Comparison of ENCODE assay signal across 1 cellular context in the genomic region with DNA sequence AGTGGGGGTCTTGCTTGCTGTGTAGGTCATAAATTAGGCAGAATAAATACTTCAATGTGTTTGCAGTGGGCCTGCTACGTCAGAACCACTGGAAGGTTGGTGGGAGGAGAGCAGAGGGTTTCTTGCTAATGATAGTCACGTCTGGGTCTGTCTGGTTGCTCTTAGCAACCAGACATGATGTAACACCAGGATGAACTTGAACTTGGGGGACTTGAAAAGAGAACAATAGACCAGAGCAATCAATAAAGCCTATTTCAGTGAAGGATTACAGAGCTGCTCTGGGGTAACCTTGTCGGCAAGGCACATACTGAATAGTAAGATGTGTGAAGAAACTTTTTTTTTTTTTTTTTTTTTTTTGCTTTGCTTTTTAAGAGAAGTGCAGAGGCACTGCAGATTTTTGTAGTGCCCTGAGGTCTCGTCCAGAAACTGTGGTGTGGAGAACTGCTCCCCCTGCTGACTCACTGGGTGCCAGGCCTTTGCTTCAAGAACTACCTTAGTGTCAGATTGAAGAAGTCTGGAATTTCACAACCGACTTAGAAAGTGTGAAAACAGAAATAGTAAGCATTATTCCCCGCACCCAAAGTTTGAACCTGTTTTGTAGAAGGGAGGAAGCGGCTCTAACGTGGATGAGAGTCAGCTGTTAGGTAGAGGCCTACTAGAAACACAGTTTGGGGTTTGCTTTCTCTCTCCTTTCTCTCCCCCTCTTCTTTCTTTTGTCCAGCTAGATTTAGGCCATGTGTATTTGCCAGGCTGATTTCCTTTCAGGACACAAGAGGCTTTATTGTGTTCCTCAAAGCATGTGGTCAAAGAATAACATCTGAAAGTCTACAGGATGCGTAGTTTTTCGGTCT.
A peak's percentile ranks its signal among the peaks of the same experiment; 100 is the strongest.
TF ChIP-seq lines count a peak whose summit lies in the region.

No MANE protein-coding gene starts in this region.

TF ChIP-seq in K562, 482 proteins besides CTCF, POLR2A, EP300 and RAD21 (continued from another document and continues in another):
- TF ChIP-seq PYGO2 (tag; IDR thresholded peaks at IDR 0.05) (no peak), NFIX (CRISPR knock-in tag; IDR thresholded peaks at IDR 0.05; ENCODE audit: low read depth) (no peak), HCFC1 (IDR thresholded peaks at IDR 0.05; ENCODE audit: low read depth, low read length) (no peak), HDAC8 (tag; IDR thresholded peaks at IDR 0.05) (no peak), HMG20A (CRISPR knock-in tag; conservative IDR thresholded peaks at IDR 0.05) (no peak), MCM2 (IDR thresholded peaks at IDR 0.05; ENCODE audit: low read depth) (no peak), ZNF23 (CRISPR knock-in tag; IDR thresholded peaks at IDR 0.05) (no peak), IFI16 (CRISPR knock-in tag; IDR thresholded peaks at IDR 0.05) (no peak), GATAD2A (IDR thresholded peaks at IDR 0.05) (no peak), HNRNPLL (IDR thresholded peaks at IDR 0.05; ENCODE audit: low read depth, low read length, poor library complexity, severe bottlenecking) (no peak), GTF2F1 (IDR thresholded peaks at IDR 0.05; ENCODE audit: low read depth, low read length) (no peak), XRCC5 (IDR thresholded peaks at IDR 0.05; ENCODE audit: low read depth, low read length) (no peak), ZNF316 (IDR thresholded peaks at IDR 0.05) (no peak), HMGN3 (IDR thresholded peaks at IDR 0.05; ENCODE audit: borderline replicate concordance, extremely low read depth, insufficient read length, low read depth, low read length) (no peak), GTF2E2 (tag; IDR thresholded peaks at IDR 0.05) (no peak), RBM34 (IDR thresholded peaks at IDR 0.05; ENCODE audit: borderline replicate concordance, insufficient read depth, low read length) (no peak), FOXK1 (CRISPR knock-in tag; IDR thresholded peaks at IDR 0.05; ENCODE audit: borderline replicate concordance) (no peak), PCBP2 (IDR thresholded peaks at IDR 0.05; ENCODE audit: low read depth, low read length, poor library complexity, severe bottlenecking) (no peak), MAFG (tag; conservative IDR thresholded peaks at IDR 0.05) (no peak), KHSRP (IDR thresholded peaks at IDR 0.05) (no peak), ZNF12 (CRISPR knock-in tag; IDR thresholded peaks at IDR 0.05) (no peak), GABPA (tag; conservative IDR thresholded peaks at IDR 0.05; ENCODE audit: low read depth) (no peak), NBN (IDR thresholded peaks at IDR 0.05; ENCODE audit: low read depth) (peak; percentile 82), KDM2B (CRISPR knock-in tag; IDR thresholded peaks at IDR 0.05) (no peak), GABPB2 (CRISPR knock-in tag; conservative IDR thresholded peaks at IDR 0.05) (no peak), ZNF384 (IDR thresholded peaks at IDR 0.05; ENCODE audit: low read depth, low read length) (peak; percentile 94), ZNF232 (CRISPR knock-in tag; IDR thresholded peaks at IDR 0.05) (no peak), ZNF76 (CRISPR knock-in tag; IDR thresholded peaks at IDR 0.05; ENCODE audit: borderline replicate concordance) (no peak), COPS2 (conservative IDR thresholded peaks at IDR 0.05) (no peak), GATA2 (CRISPR knock-in tag; IDR thresholded peaks at IDR 0.05) (no peak), SAP30 (IDR thresholded peaks at IDR 0.05; ENCODE audit: borderline replicate concordance, insufficient read depth, low read depth, low read length, poor library complexity, severe bottlenecking) (no peak)
- TF ChIP-seq, protein P1, sequence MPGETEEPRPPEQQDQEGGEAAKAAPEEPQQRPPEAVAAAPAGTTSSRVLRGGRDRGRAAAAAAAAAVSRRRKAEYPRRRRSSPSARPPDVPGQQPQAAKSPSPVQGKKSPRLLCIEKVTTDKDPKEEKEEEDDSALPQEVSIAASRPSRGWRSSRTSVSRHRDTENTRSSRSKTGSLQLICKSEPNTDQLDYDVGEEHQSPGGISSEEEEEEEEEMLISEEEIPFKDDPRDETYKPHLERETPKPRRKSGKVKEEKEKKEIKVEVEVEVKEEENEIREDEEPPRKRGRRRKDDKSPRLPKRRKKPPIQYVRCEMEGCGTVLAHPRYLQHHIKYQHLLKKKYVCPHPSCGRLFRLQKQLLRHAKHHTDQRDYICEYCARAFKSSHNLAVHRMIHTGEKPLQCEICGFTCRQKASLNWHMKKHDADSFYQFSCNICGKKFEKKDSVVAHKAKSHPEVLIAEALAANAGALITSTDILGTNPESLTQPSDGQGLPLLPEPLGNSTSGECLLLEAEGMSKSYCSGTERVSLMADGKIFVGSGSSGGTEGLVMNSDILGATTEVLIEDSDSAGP (CRISPR knock-in tag; IDR thresholded peaks at IDR 0.05): no peak
- TF ChIP-seq, protein P2, sequence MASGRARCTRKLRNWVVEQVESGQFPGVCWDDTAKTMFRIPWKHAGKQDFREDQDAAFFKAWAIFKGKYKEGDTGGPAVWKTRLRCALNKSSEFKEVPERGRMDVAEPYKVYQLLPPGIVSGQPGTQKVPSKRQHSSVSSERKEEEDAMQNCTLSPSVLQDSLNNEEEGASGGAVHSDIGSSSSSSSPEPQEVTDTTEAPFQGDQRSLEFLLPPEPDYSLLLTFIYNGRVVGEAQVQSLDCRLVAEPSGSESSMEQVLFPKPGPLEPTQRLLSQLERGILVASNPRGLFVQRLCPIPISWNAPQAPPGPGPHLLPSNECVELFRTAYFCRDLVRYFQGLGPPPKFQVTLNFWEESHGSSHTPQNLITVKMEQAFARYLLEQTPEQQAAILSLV (tag; IDR thresholded peaks at IDR 0.05): no peak
- TF ChIP-seq, protein P3, sequence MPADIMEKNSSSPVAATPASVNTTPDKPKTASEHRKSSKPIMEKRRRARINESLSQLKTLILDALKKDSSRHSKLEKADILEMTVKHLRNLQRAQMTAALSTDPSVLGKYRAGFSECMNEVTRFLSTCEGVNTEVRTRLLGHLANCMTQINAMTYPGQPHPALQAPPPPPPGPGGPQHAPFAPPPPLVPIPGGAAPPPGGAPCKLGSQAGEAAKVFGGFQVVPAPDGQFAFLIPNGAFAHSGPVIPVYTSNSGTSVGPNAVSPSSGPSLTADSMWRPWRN (IDR thresholded peaks at IDR 0.05; ENCODE audit: low read depth): no peak
- TF ChIP-seq, protein P4, sequence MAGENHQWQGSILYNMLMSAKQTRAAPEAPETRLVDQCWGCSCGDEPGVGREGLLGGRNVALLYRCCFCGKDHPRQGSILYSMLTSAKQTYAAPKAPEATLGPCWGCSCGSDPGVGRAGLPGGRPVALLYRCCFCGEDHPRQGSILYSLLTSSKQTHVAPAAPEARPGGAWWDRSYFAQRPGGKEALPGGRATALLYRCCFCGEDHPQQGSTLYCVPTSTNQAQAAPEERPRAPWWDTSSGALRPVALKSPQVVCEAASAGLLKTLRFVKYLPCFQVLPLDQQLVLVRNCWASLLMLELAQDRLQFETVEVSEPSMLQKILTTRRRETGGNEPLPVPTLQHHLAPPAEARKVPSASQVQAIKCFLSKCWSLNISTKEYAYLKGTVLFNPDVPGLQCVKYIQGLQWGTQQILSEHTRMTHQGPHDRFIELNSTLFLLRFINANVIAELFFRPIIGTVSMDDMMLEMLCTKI (IDR thresholded peaks at IDR 0.05; ENCODE audit: partially characterized antibody): no peak
- TF ChIP-seq, protein P5, sequence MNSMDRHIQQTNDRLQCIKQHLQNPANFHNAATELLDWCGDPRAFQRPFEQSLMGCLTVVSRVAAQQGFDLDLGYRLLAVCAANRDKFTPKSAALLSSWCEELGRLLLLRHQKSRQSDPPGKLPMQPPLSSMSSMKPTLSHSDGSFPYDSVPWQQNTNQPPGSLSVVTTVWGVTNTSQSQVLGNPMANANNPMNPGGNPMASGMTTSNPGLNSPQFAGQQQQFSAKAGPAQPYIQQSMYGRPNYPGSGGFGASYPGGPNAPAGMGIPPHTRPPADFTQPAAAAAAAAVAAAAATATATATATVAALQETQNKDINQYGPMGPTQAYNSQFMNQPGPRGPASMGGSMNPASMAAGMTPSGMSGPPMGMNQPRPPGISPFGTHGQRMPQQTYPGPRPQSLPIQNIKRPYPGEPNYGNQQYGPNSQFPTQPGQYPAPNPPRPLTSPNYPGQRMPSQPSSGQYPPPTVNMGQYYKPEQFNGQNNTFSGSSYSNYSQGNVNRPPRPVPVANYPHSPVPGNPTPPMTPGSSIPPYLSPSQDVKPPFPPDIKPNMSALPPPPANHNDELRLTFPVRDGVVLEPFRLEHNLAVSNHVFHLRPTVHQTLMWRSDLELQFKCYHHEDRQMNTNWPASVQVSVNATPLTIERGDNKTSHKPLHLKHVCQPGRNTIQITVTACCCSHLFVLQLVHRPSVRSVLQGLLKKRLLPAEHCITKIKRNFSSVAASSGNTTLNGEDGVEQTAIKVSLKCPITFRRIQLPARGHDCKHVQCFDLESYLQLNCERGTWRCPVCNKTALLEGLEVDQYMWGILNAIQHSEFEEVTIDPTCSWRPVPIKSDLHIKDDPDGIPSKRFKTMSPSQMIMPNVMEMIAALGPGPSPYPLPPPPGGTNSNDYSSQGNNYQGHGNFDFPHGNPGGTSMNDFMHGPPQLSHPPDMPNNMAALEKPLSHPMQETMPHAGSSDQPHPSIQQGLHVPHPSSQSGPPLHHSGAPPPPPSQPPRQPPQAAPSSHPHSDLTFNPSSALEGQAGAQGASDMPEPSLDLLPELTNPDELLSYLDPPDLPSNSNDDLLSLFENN (IDR thresholded peaks at IDR 0.05; ENCODE audit: low read depth in 2 of 2, low read length in 2 of 2): peak in 1 of 2 experiments; percentile 68; a peak in 1 of 4 replicates
- TF ChIP-seq, protein P6, sequence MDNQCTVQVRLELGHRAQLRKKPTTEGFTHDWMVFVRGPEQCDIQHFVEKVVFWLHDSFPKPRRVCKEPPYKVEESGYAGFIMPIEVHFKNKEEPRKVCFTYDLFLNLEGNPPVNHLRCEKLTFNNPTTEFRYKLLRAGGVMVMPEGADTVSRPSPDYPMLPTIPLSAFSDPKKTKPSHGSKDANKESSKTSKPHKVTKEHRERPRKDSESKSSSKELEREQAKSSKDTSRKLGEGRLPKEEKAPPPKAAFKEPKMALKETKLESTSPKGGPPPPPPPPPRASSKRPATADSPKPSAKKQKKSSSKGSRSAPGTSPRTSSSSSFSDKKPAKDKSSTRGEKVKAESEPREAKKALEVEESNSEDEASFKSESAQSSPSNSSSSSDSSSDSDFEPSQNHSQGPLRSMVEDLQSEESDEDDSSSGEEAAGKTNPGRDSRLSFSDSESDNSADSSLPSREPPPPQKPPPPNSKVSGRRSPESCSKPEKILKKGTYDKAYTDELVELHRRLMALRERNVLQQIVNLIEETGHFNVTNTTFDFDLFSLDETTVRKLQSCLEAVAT (IDR thresholded peaks at IDR 0.05): peak in 1 of 2 experiments; percentile 98; a peak in 2 of 4 replicates
- TF ChIP-seq, protein P7, sequence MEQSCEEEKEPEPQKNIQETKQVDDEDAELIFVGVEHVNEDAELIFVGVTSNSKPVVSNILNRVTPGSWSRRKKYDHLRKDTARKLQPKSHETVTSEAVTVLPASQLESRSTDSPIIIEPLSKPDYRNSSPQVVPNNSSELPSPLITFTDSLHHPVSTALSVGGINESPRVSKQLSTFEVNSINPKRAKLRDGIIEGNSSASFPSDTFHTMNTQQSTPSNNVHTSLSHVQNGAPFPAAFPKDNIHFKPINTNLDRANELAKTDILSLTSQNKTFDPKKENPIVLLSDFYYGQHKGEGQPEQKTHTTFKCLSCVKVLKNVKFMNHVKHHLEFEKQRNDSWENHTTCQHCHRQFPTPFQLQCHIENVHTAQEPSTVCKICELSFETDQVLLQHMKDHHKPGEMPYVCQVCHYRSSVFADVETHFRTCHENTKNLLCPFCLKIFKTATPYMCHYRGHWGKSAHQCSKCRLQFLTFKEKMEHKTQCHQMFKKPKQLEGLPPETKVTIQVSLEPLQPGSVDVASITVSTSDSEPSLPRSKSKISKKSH (CRISPR knock-in tag; IDR thresholded peaks at IDR 0.05): no peak
- TF ChIP-seq, protein P8, sequence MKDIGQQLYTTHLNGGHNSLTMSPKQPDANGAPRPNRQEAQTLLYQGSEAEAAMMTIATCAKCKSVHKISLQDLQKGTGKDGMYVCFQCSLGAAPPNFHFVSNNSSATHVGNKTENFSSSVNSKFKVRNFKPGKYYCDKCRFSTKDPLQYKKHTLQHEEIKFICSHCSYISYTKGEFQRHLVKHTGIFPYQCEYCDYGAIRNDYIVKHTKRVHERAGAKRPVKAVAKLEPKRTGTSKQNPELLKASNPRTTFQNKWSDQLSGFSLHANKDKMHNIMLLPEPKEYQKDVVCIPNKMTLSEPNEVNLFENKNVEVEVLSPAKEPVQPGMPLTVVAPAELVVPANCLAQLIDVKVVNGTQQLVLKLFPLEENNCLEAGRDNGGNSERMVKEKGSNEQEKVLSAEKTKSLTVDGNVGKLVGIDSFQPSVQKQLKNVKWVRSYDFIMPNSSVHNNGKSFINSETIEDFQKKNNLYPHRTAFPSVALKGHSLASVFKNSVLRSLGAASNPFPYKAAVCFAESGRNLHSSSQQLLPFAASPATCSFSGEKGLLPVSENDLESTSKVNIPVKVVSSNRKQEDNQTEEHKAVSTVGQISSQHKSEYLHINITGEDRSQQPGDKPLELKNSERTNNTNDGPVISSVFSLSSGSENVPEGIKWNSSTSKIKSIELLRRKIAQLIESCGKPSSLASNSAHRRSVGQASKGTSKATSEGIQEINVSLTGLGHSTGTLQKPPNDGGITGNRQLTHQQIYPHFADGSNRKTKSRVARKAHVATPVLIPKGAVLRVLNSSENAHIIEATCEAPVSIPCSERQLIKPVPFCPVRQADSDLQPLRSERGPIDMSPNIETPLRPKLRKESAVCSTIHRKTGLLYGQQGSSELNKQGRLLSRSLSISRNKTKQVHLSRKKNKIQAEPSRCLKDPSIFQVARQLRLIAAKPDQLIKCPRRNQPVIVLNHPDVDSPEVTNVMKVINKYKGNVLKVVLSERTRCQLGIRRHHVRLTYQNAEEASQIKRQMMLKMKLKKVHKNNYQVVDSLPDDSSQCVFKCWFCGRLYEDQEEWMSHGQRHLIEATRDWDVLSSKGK (CRISPR knock-in tag; IDR thresholded peaks at IDR 0.05): no peak
- TF ChIP-seq, protein P9, sequence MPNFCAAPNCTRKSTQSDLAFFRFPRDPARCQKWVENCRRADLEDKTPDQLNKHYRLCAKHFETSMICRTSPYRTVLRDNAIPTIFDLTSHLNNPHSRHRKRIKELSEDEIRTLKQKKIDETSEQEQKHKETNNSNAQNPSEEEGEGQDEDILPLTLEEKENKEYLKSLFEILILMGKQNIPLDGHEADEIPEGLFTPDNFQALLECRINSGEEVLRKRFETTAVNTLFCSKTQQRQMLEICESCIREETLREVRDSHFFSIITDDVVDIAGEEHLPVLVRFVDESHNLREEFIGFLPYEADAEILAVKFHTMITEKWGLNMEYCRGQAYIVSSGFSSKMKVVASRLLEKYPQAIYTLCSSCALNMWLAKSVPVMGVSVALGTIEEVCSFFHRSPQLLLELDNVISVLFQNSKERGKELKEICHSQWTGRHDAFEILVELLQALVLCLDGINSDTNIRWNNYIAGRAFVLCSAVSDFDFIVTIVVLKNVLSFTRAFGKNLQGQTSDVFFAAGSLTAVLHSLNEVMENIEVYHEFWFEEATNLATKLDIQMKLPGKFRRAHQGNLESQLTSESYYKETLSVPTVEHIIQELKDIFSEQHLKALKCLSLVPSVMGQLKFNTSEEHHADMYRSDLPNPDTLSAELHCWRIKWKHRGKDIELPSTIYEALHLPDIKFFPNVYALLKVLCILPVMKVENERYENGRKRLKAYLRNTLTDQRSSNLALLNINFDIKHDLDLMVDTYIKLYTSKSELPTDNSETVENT (CRISPR knock-in tag; IDR thresholded peaks at IDR 0.05): no peak
- TF ChIP-seq, protein P10, sequence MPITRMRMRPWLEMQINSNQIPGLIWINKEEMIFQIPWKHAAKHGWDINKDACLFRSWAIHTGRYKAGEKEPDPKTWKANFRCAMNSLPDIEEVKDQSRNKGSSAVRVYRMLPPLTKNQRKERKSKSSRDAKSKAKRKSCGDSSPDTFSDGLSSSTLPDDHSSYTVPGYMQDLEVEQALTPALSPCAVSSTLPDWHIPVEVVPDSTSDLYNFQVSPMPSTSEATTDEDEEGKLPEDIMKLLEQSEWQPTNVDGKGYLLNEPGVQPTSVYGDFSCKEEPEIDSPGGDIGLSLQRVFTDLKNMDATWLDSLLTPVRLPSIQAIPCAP (CRISPR knock-in tag; IDR thresholded peaks at IDR 0.05; ENCODE audit: borderline replicate concordance): no peak
